Comparison of ENCODE assay signal across 7 cellular contexts in genomic region chr17:44087319-44087718, GRCh38. TPM values are rescaled to one million over a fixed set of nuclear protein-coding genes. Genes with fewer than 3 reads are reported as not detected.
A peak's percentile ranks its signal among the peaks of the same experiment; 100 is the strongest.
DNase-seq lines count a peak whose midpoint lies in the region; TF ChIP-seq lines count a peak whose summit lies in the region.
"Had no signal": no experiment of that assay in that cellular context is flagged by ENCODE, and none has a peak within 500 bp of the region (broad histone marks: within the 10 kb centered on the region; RNA-seq: fewer than 3 reads in every experiment).

No MANE protein-coding gene starts in this region.

- no peak overlapping the region for H3K56ac ChIP-seq in H9 (ENCODE audit: insufficient read length, low read depth, low read length)

- H4K5ac ChIP-seq in H9 (ENCODE audit: insufficient read length, low read depth, low read length), result peak overlapping the region; percentile 67

- H3K27me3 ChIP-seq in H9 (ENCODE audit: insufficient read depth, low read length), result no peaks in the 10 kb centered on the region
- no peaks in the 10 kb centered on the region for H3K27me3 ChIP-seq in adipocyte (replicated peaks; ENCODE audit: control insufficient read depth, insufficient read depth, low read length)
- H3K27me3 ChIP-seq in neural cell (ENCODE audit: insufficient read depth, low read depth, low read length), result no peaks in the 10 kb centered on the region

- peaks cover 39 to 43% of the 10 kb centered on the region in 2 experiments for H3K4me1 Mint-ChIP-seq in H9

- no peak overlapping the region for H4K91ac ChIP-seq in H9 (ENCODE audit: insufficient read length, low read depth, low read length)

- H3K36me3 Mint-ChIP-seq in H9 (ENCODE audit: insufficient read depth in 1 of 3, low read depth in 3 of 3), result peaks cover 29 to 49% (median 47%) of the 10 kb centered on the region in 3 experiments; a peak in 6 of 7 replicates
- H3K36me3 Mint-ChIP-seq: natural killer cell treated with Interleukin-12 subunit alpha and Interleukin-12 subunit beta and Interleukin-15 and Interleukin-18, amount 100 ng/mL, for 72 hours had no signal

- TF ChIP-seq CTCF in H9 (conservative IDR thresholded peaks at IDR 0.05) (no peak), neural cell (IDR thresholded peaks at IDR 0.05; ENCODE audit: poor library complexity, severe bottlenecking) (no peak)

- H2BK12ac ChIP-seq in H9 (ENCODE audit: insufficient read length, low read depth, low read length), result no peak overlapping the region

- WGBS in H9 (ENCODE audit: extremely low coverage, insufficient read length, low lambda C conversion rate), result no CpG with 5 or more reads among the region's 8 CpGs

- H3K9ac ChIP-seq in H9 (ENCODE audit: extremely low read depth, insufficient read length, low read length), result no peak overlapping the region
- peak overlapping the region; percentile 18 for H3K9ac ChIP-seq in adipocyte (ENCODE audit: low read length)
- peak overlapping the region; percentile 46 for H3K9ac ChIP-seq in neural cell (ENCODE audit: low read length)

- H3K23me2 ChIP-seq in H9 (ENCODE audit: insufficient read length, low read depth, low read length, poor library complexity, severe bottlenecking), result peaks cover 6% of the 10 kb centered on the region

- no peak overlapping the region for H3K27ac ChIP-seq in H9 (ENCODE audit: insufficient read length, low read depth, low read length)
- H3K27ac ChIP-seq in neural cell (ENCODE audit: low read length), result peak overlapping the region; percentile 24

- H3K79me1 ChIP-seq in H9 (ENCODE audit: insufficient read depth, low read depth, low read length, poor library complexity, severe bottlenecking), result no peaks in the 10 kb centered on the region

- no peak overlapping the region for H2BK5ac ChIP-seq in H9 (ENCODE audit: insufficient read length, low read length)

- peak overlapping the region; percentile 56 to 76 for H3K4me3 Mint-ChIP-seq in H9
- H3K4me3 Mint-ChIP-seq: natural killer cell treated with Interleukin-12 subunit alpha and Interleukin-12 subunit beta and Interleukin-15 and Interleukin-18, amount 100 ng/mL, for 72 hours had no signal

- no peak for TF ChIP-seq RAD21 in neural cell (conservative IDR thresholded peaks at IDR 0.05)

- TF ChIP-seq EP300 in neural cell (conservative IDR thresholded peaks at IDR 0.05; ENCODE audit: poor library complexity, severe bottlenecking), result no peak

- H3K9me3 Mint-ChIP-seq in H9, result no peaks in the 10 kb centered on the region
- H3K9me3 Mint-ChIP-seq: natural killer cell treated with Interleukin-12 subunit alpha and Interleukin-12 subunit beta and Interleukin-15 and Interleukin-18, amount 100 ng/mL, for 72 hours had no signal

- no peak overlapping the region for H2AK5ac ChIP-seq in H9 (ENCODE audit: insufficient read length, low read length)

- H3K4me3 ChIP-seq in adipocyte (ENCODE audit: low read length), result no peak overlapping the region
- H3K4me3 ChIP-seq in neural cell (ENCODE audit: low read length), result no peak overlapping the region

- no peak overlapping the region for H2BK20ac ChIP-seq in H9 (ENCODE audit: low read depth, low read length, poor library complexity, severe bottlenecking)

- peak; percentile 67 for DNase-seq in H9
- DNase-seq in adipocyte (ENCODE audit: low read depth), result no peak
- DNase-seq in NCI-H2081 treated with DMSO at 0.1 percent for 48 hours (lab: John Stamatoyannopoulos, UW), result no peak
- no peak for DNase-seq in NCI-H146 treated with DMSO at 0.1 percent for 48 hours (lab: John Stamatoyannopoulos, UW; ENCODE audit: unreplicated experiment)
- no peak for DNase-seq in GM03348 (ENCODE audit: low spot score)

- no peaks in the 10 kb centered on the region for H3K9me2 ChIP-seq in neural cell (ENCODE audit: insufficient read depth, low read length)

- H3K27me3 Mint-ChIP-seq in H9 (ENCODE audit: low read depth), result peaks cover 1% of the 10 kb centered on the region; the same call in 1 of the 2 replicates
- H3K27me3 Mint-ChIP-seq: natural killer cell treated with Interleukin-12 subunit alpha and Interleukin-12 subunit beta and Interleukin-15 and Interleukin-18, amount 100 ng/mL, for 72 hours had no signal

- no peak overlapping the region for H3K14ac ChIP-seq in H9 (ENCODE audit: insufficient read depth, low read length)

- no peak overlapping the region for H4K8ac ChIP-seq in H9 (replicated peaks; ENCODE audit: insufficient read length, low read depth, low read length)

- H3K4ac ChIP-seq in H9 (ENCODE audit: low read depth, low read length), result no peak overlapping the region

- no peak overlapping the region for H2BK120ac ChIP-seq in H9 (ENCODE audit: low read depth, low read length, poor library complexity, severe bottlenecking)

- no peaks in the 10 kb centered on the region for H3F3A ChIP-seq in neural cell (ENCODE audit: insufficient read depth, low read length, poor library complexity, severe bottlenecking)

- no peak overlapping the region for H3K18ac ChIP-seq in H9 (ENCODE audit: insufficient read length, low read depth, low read length)

- H3K23ac ChIP-seq in H9 (ENCODE audit: insufficient read length, low read depth, low read length), result no peak overlapping the region

- H4K20me1 ChIP-seq in H9 (ENCODE audit: control insufficient read depth, insufficient read depth, insufficient read length), result no peaks in the 10 kb centered on the region
- no peaks in the 10 kb centered on the region for H4K20me1 ChIP-seq in neural cell (ENCODE audit: insufficient read depth)

- no peak overlapping the region for H3T11ph ChIP-seq in H9 (ENCODE audit: low read length)

- H3K36me3 ChIP-seq in adipocyte (ENCODE audit: control insufficient read depth, insufficient read depth, low read length, severe bottlenecking) (peaks cover 58% of the 10 kb centered on the region), neural cell (ENCODE audit: insufficient read depth, low read length) (no peaks in the 10 kb centered on the region)

- H3K9me3 ChIP-seq in H9 (ENCODE audit: control insufficient read depth, low read depth, low read length) (no peaks in the 10 kb centered on the region), adipocyte (ENCODE audit: control insufficient read depth, low read length) (no peaks in the 10 kb centered on the region), neural cell (ENCODE audit: low read length) (no peaks in the 10 kb centered on the region)

- H3K4me2 ChIP-seq in H9 (ENCODE audit: insufficient read depth, insufficient read length, low read length), result peak overlapping the region; percentile 78
- H3K4me2 ChIP-seq in neural cell (ENCODE audit: low read length), result no peak overlapping the region

- H3K4me1 ChIP-seq in H9 (ENCODE audit: insufficient read depth, low read length) (no peaks in the 10 kb centered on the region), adipocyte (ENCODE audit: control insufficient read depth, insufficient read depth, low read length) (peaks cover 15% of the 10 kb centered on the region)

- no peak overlapping the region for H2BK15ac ChIP-seq in H9 (ENCODE audit: low read depth, low read length)

- H2AFZ ChIP-seq in H9 (ENCODE audit: low read length) (no peak overlapping the region), neural cell (ENCODE audit: low read depth, low read length) (no peak overlapping the region)

- H3K27ac Mint-ChIP-seq in H9, result peak overlapping the region; percentile 96 to 98 (median 97)
- H3K27ac Mint-ChIP-seq: natural killer cell treated with Interleukin-12 subunit alpha and Interleukin-12 subunit beta and Interleukin-15 and Interleukin-18, amount 100 ng/mL, for 72 hours had no signal

- H3K79me2 ChIP-seq in H9 (ENCODE audit: insufficient read depth, low read length), result no peaks in the 10 kb centered on the region
- no peaks in the 10 kb centered on the region for H3K79me2 ChIP-seq in neural cell (replicated peaks; ENCODE audit: insufficient read depth, low read length)

TF ChIP-seq in neural cell, 6 proteins besides CTCF, POLR2A, EP300 and RAD21:
- peak; percentile 2 for TF ChIP-seq POLR2AphosphoS5 (IDR thresholded peaks at IDR 0.05)
- TF ChIP-seq EZH2 (IDR thresholded peaks at IDR 0.05; ENCODE audit: borderline replicate concordance, insufficient read depth, low read length, poor library complexity, severe bottlenecking), result no peak

RNA-seq across cellular contexts. Expression of gene G6PC3, which starts 16.8 kb away (rescaled TPM):
- total RNA-seq in H9 (2021), result 105 and 109 TPM in 2 replicates
- 10.8 and 16.7 TPM in 2 replicates for polyA plus RNA-seq in neural cell
- 19.3 and 22.2 TPM in 2 replicates for polyA minus RNA-seq in neural cell

RNA-seq across cellular contexts. Expression of gene LSM12, which starts 20.8 kb away (rescaled TPM):
- total RNA-seq in H9 (2021), result 128 TPM in 2 replicates
- 9.6 and 12.0 TPM in 2 replicates for polyA plus RNA-seq in neural cell
- polyA minus RNA-seq in neural cell, result 25.2 and 26.8 TPM in 2 replicates

RNA-seq across cellular contexts. Expression of gene HDAC5, which starts 36.1 kb away (rescaled TPM):
- 39.5 and 41.3 TPM in 2 replicates for total RNA-seq in H9 (2021)
- 93.0 and 97.8 TPM in 2 replicates for polyA plus RNA-seq in neural cell
- 90.8 and 111 TPM in 2 replicates for polyA minus RNA-seq in neural cell

RNA-seq across cellular contexts. Expression of gene HROB, which starts 54.4 kb away (rescaled TPM):
- total RNA-seq in H9 (2021), result 23.3 and 24.1 TPM in 2 replicates
- polyA plus RNA-seq in neural cell, result 1.3 TPM in 2 replicates
- polyA minus RNA-seq in neural cell, result 1.5 and 1.7 TPM in 2 replicates
